ENCODE assay signal across 8 cellular contexts in the genomic region with DNA sequence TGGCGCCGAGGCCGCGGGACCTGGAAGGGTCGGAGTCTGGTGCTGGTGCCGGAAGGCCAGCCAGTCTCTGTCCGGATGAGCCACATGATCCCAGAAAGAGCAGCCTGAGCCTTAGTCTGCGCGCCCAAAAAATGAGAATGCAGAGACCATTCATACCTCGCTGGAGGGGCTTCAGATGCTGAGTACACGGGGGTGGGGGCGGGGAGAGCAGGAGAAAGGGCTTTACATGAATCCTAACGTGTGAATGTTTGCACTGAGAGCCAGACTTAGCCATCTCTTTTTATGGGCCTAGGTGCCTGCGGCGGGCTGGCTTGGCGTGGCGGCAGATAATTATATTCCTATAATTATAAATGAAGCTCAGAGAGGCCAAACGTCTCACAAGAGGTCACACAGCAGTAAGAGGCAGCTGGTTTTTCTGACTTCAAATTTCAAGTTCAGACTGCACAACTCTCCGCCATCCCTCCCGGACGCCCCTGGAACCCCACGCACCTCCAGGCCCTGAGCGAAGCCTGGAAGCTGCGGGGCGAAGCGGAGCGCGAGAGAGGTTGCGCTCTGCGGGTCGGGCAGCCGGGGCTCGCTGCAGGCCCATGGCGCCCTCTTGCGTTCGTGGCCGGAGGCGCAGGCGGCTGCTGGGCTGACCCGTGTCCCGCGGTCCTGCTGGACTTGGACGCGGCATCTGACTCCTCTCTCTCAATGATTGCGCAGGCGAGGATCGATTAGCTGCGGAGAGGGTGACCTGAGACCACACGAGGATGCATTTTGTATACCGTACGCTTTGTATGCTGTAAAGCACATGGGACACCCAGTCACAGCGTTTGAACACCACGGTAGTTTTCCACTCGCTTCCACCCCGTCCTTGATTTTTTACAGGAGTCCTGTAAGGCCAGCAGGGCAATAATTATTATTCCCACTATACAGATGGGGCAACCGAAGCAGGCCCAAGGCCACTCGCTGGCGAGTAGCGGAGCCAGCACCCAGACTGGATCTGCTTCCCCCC.
DNase-seq lines count a peak whose midpoint lies in the region; ATAC-seq, FAIRE-seq and TF ChIP-seq lines count a peak whose summit lies in the region.

No MANE protein-coding gene starts in this region.

- peaks cover 0 to 20% of the 10 kb centered on the region in 2 donors for H3K4me1 ChIP-seq in adrenal gland (replicated peaks in 1 of 2)

- no peaks in the 10 kb centered on the region for H3K36me3 ChIP-seq in adrenal gland (replicated peaks in 1 of 2)

- H3K27me3 ChIP-seq in adrenal gland = peaks cover 56% of the 10 kb centered on the region

- in situ Hi-C loops in GM13976 (cut with MboI; ENCODE audit: low sequenced_read_pairs, unreplicated experiment) = loop anchor here (25.0 kb wide), 1 partner anchor 523 kb away; a partner anchor contains a TSS

- peak overlapping the region in 1 of 4 donors; percentile 44 for H3K4me3 ChIP-seq in adrenal gland

- WGBS in adrenal gland, 4 donors = 3 to 8% (median 4%) methylated on average over 38 to 59 of the region's 59 CpGs

- H3K9me3 ChIP-seq in adrenal gland (replicated peaks in 1 of 3) = no peaks in the 10 kb centered on the region

- H3K27ac ChIP-seq in adrenal gland = peak overlapping the region in 1 of 5 donors; percentile 55

- intact Hi-C loops in adrenal gland (cut with DNase I) = loop anchor here (2.0 to 5.0 kb wide), 2 partner anchors 278 kb away; no protein-coding TSS in a partner anchor
- intact Hi-C loops in left cardiac atrium (cut with DNase I) = loop anchor here (2.0 to 10.0 kb wide), 6 partner anchors 183 to 526 kb away; a partner anchor contains a TSS
- intact Hi-C loops in posterior cingulate gyrus (cut with DNase I) = loop anchor here (1.0 to 5.0 kb wide), 4 partner anchors 183 to 533 kb away; no protein-coding TSS in a partner anchor

- peak; percentile 93 for DNase-seq in 8988T
- peak; percentile 94 for DNase-seq in GM13976 (ENCODE audit: low spot score)
- DNase-seq in HuH-7.5 (ENCODE audit: low spot score) = peak; percentile 92
- peak; percentile 45 for DNase-seq in T follicular helper cell (ENCODE audit: low read depth)
- peak; percentile 60 to 86 (median 80) for DNase-seq in adrenal gland
- peak; percentile 80 for DNase-seq in left cardiac atrium
- DNase-seq in posterior cingulate gyrus = peak; percentile 42 to 95 (median 78)
- peak; percentile 92 for DNase-seq in urothelium cell line (ENCODE audit: low spot score)

- TF ChIP-seq CTCF in GM13976 (IDR thresholded peaks at IDR 0.05; ENCODE audit: borderline replicate concordance, control extremely low read depth, extremely low read depth, insufficient read depth, missing control alignments) (peak; percentile 95), adrenal gland (IDR thresholded peaks at IDR 0.05) (peak; percentile 81 to 99 (median 98))

- peak; percentile 5 for FAIRE-seq in urothelium cell line (lab: Jason Lieb, UNC)

- no peak for TF ChIP-seq POLR2A in adrenal gland (IDR thresholded peaks at IDR 0.05)

- peak; percentile 88 to 92 for ATAC-seq in left cardiac atrium
